Comparison of ENCODE assay signal across 14 cellular contexts in genomic region chr9:136242908-136243525, GRCh38. TPM values are rescaled to one million over a fixed set of nuclear protein-coding genes. Genes with fewer than 3 reads are reported as not detected.
DNase-seq lines count a peak whose midpoint lies in the region; ATAC-seq and TF ChIP-seq lines count a peak whose summit lies in the region.
"Had no signal": no experiment of that assay in that cellular context is flagged by ENCODE, and none has a peak within 500 bp of the region (broad histone marks: within the 10 kb centered on the region; RNA-seq: fewer than 3 reads in every experiment).

No MANE protein-coding gene starts in this region.

- ATAC-seq in GM18520 (IDR thresholded peaks at IDR 0.05; ENCODE audit: unreplicated experiment), result no peak
- ATAC-seq: left colon had no signal

- H3K4me2 ChIP-seq in BLaER1 (peak overlapping the region; percentile 94), SU-DHL-6 (ENCODE audit: low read depth, low read length, poor library complexity, severe bottlenecking) (peak overlapping the region; percentile 94)

- H4K20me1 ChIP-seq in BLaER1 (peaks cover 74% of the 10 kb centered on the region), SU-DHL-6 (ENCODE audit: low read depth, low read length) (no peaks in the 10 kb centered on the region)

- TF ChIP-seq POLR2A in esophagus muscularis mucosa (IDR thresholded peaks at IDR 0.05; ENCODE audit: low read depth), result no peak

- H3K27ac ChIP-seq in BLaER1 (peak overlapping the region; percentile 85; the same call in 1 of the 2 replicates), SU-DHL-6 (ENCODE audit: low read depth, low read length) (peak overlapping the region; percentile 87), esophagus muscularis mucosa (replicated peaks in 1 of 4) (no peak overlapping the region)
- H3K27ac ChIP-seq: esophagus squamous epithelium had no signal

- H3K9ac ChIP-seq in BLaER1 (peak overlapping the region; percentile 87), SU-DHL-6 (ENCODE audit: low read length) (peak overlapping the region; percentile 70)

- H3K36me3 ChIP-seq in BLaER1 (0 out of 2 replicates have a peak, but pooled peaks cover 10% of the 10 kb centered on the region), SU-DHL-6 (ENCODE audit: low read length) (no peaks in the 10 kb centered on the region), esophagus muscularis mucosa (peaks cover 0 to 4% (median 0%) of the 10 kb centered on the region in 4 donors)
- H3K36me3 ChIP-seq: esophagus squamous epithelium had no signal

- peaks cover 30% of the 10 kb centered on the region for H3F3A ChIP-seq in SU-DHL-6 (ENCODE audit: insufficient read depth)

- H3K27me3 ChIP-seq in BLaER1 (no peaks in the 10 kb centered on the region), SU-DHL-6 (ENCODE audit: low read length) (no peaks in the 10 kb centered on the region), esophagus muscularis mucosa (no peaks in the 10 kb centered on the region)

- H3K9me2 ChIP-seq in SU-DHL-6 (replicated peaks; ENCODE audit: insufficient read depth, low read length), result no peaks in the 10 kb centered on the region

- no peak overlapping the region for H2AFZ ChIP-seq in SU-DHL-6 (ENCODE audit: low read depth, low read length, severe bottlenecking)

- intact Hi-C loops in esophagus muscularis mucosa (cut with DNase I), result no loop called here

- WGBS in esophagus muscularis mucosa, result 79% methylated on average over 6 of the region's 6 CpGs

- DNase-seq in germinal center (ENCODE audit: low spot score) (peak; percentile 49), esophagus muscularis mucosa (ENCODE audit: extremely low spot score) (no peak), NCI-H1105 (lab: John Stamatoyannopoulos, UW) (no peak)
- no peak for DNase-seq in NK-92 treated with Interleukin-12 subunit alpha and Interleukin-12 subunit beta, amount 100 ng/mL, for 24 hours (lab: John Stamatoyannopoulos, UW)
- DNase-seq: amygdala, esophagus squamous epithelium, left colon, NCI-H748 treated with DMSO at 0.1 percent for 48 hours had no signal

- H3K4me1 ChIP-seq in BLaER1 (peaks cover 92% of the 10 kb centered on the region), esophagus muscularis mucosa (peaks cover 36 to 59% (median 43%) of the 10 kb centered on the region in 4 donors)

- H3K4me3 ChIP-seq in BLaER1 (peak overlapping the region; percentile 96; the same call in 1 of the 2 replicates), SU-DHL-6 (ENCODE audit: insufficient read depth, low read length, poor library complexity, severe bottlenecking) (peak overlapping the region; percentile 82), esophagus muscularis mucosa (no peak overlapping the region)
- H3K4me3 ChIP-seq: esophagus squamous epithelium had no signal

- H3K9me3 ChIP-seq in BLaER1 (no peaks in the 10 kb centered on the region), SU-DHL-6 (ENCODE audit: insufficient read depth, low read length) (no peaks in the 10 kb centered on the region), esophagus muscularis mucosa (no peaks in the 10 kb centered on the region)
- H3K9me3 ChIP-seq: esophagus squamous epithelium had no signal

- TF ChIP-seq CTCF in GM12872 (IDR thresholded peaks at IDR 0.05; ENCODE audit: insufficient read depth, low read depth, low read length), result peak; percentile 38; the same call in 1 of the 3 replicates
- TF ChIP-seq CTCF in SU-DHL-6 (IDR thresholded peaks at IDR 0.05; ENCODE audit: insufficient read depth, low read length, poor library complexity, severe bottlenecking), result peak; percentile 23
- no peak for TF ChIP-seq CTCF in esophagus muscularis mucosa (IDR thresholded peaks at IDR 0.05)

- H3K79me2 ChIP-seq in SU-DHL-6 (ENCODE audit: insufficient read depth, low read length), result peaks cover 72% of the 10 kb centered on the region

- no peak for TF ChIP-seq EP300 in esophagus muscularis mucosa (IDR thresholded peaks at IDR 0.05)

RNA-seq across cellular contexts. Expression of gene QSOX2, which starts 2.6 kb away (rescaled TPM):
- total RNA-seq in esophagus muscularis mucosa, result 1 to 10 TPM; 5.4 to 7.6 (median 6.3) TPM

RNA-seq across cellular contexts. Expression of gene LHX3, which starts 38.1 kb away (rescaled TPM):
- total RNA-seq in esophagus muscularis mucosa, result not detected
- total RNA-seq: Daoy, esophagus squamous epithelium, left colon, renal cortical epithelial cell had no signal

Comparison
In these comparisons a context has a peak if more than half of its experiments do, and no peak if none do; other contexts are left out.
1. H3K27ac ChIP-seq: peak in BLaER1 (single experiment) and SU-DHL-6 (single experiment); none in esophagus muscularis mucosa (0 of 4).
2. H3K4me3 ChIP-seq: peak in BLaER1 (single experiment) and SU-DHL-6 (single experiment); none in esophagus muscularis mucosa (0 of 4).
3. CTCF ChIP-seq: peak in GM12872 (single experiment) and SU-DHL-6 (single experiment); none in esophagus muscularis mucosa (0 of 3).